ENCODE assay signal across 11 cellular contexts in genomic region chr3:130120291-130120690, GRCh38. TPM values are rescaled to one million over a fixed set of nuclear protein-coding genes. Genes with fewer than 3 reads are reported as not detected.
"Had no signal": no experiment of that assay in that cellular context is flagged by ENCODE, and none has a peak within 500 bp of the region (broad histone marks: within the 10 kb centered on the region; RNA-seq: fewer than 3 reads in every experiment).

No MANE protein-coding gene starts in this region.

RNA-seq across cellular contexts. Expression of gene ALG1L2, which starts 38.7 kb away (rescaled TPM):
- total RNA-seq: omental fat pad, psoas muscle, sigmoid colon, stomach, subcutaneous adipose tissue, temporal lobe, thoracic aorta, tibial nerve had no signal
- polyA plus RNA-seq: naive thymus-derived CD4-positive, alpha-beta T cell; pancreas; psoas muscle; right cardiac atrium; stomach had no signal
